2 cellular contexts compared by ENCODE assay signal in the genomic region with DNA sequence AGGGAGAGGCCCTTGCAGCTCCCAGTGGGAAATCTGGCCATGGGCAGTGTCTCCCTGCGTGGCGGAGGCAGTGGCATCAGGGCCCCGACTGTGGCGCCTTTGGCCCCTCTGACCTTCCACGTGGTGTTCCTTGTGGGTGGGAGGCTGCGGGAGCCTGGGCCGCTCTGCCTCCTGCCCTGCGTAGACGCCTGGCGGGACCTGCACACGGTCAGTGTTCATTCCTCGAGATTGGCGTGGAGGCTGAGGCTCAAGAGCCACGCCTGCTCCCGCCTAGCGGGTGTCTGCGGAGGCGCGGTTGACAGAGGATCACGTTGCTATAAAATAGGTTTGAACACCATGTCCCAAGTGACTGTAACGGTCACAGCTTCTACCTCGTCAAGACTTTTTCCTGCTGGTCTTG.
TF ChIP-seq lines count a peak whose summit lies in the region.

No MANE protein-coding gene starts in this region.

TF ChIP-seq in SK-N-SH, 30 proteins besides CTCF, POLR2A, EP300 and RAD21:
- TF ChIP-seq NRF1 (IDR thresholded peaks at IDR 0.05; ENCODE audit: low read depth, low read length): no peak
- TF ChIP-seq TEAD4 (IDR thresholded peaks at IDR 0.05; ENCODE audit: borderline replicate concordance, insufficient read depth): no peak
- no peak for TF ChIP-seq ELF1 (IDR thresholded peaks at IDR 0.05)
- no peak for TF ChIP-seq MEF2A (IDR thresholded peaks at IDR 0.05; ENCODE audit: borderline replicate concordance, low read depth)
- TF ChIP-seq TCF12 (IDR thresholded peaks at IDR 0.05): no peak
- TF ChIP-seq MAX (IDR thresholded peaks at IDR 0.05; ENCODE audit: low read depth): no peak
- no peak for TF ChIP-seq FOSL2 (IDR thresholded peaks at IDR 0.05; ENCODE audit: borderline replicate concordance, low read depth)

TF ChIP-seq in SK-N-SH treated with all-trans-retinoic acid at 6 μM for 48 hours, 23 proteins besides CTCF, POLR2A, EP300 and RAD21:
- TF ChIP-seq TOX (CRISPR knock-in tag; IDR thresholded peaks at IDR 0.05; ENCODE audit: borderline replicate concordance) (no peak), SNAI2 (CRISPR knock-in tag; IDR thresholded peaks at IDR 0.05) (no peak), RARB (CRISPR knock-in tag; IDR thresholded peaks at IDR 0.05) (no peak), CSRNP3 (CRISPR knock-in tag; IDR thresholded peaks at IDR 0.05) (no peak), CSDC2 (CRISPR knock-in tag; IDR thresholded peaks at IDR 0.05) (no peak), BACH2 (CRISPR knock-in tag; IDR thresholded peaks at IDR 0.05; ENCODE audit: borderline replicate concordance) (no peak), CREB5 (CRISPR knock-in tag; IDR thresholded peaks at IDR 0.05; ENCODE audit: low read depth) (no peak)
